ENCODE assay signal across 16 cellular contexts in genomic region chr5:19488786-19489185, GRCh38.
"Had no signal": no experiment of that assay in that cellular context is flagged by ENCODE, and none has a peak within 500 bp of the region (broad histone marks: within the 10 kb centered on the region; RNA-seq: fewer than 3 reads in every experiment).

No MANE protein-coding gene starts in this region.

- H3K9me3 ChIP-seq: gastroesophageal sphincter, psoas muscle, right lobe of liver had no signal

- H3K4me1 ChIP-seq: gastroesophageal sphincter, left lung, psoas muscle, right lobe of liver had no signal

- H3K36me3 ChIP-seq: gastroesophageal sphincter, left lung, right lobe of liver had no signal

- H3K27ac Mint-ChIP-seq: activated B cell treated with CpG ODN at 0.5 μM for 24 hours; activated CD4-positive, alpha-beta T cell treated with anti-CD3 and anti-CD28 coated beads, Interleukin-2, amount 10 ng/mL, durations not matched to agents 7 days and 5 days; activated naive CD4-positive, alpha-beta T cell treated with anti-CD3 and anti-CD28 coated beads for 36 hours; dendritic cell treated with granulocyte-macrophage colony-stimulating factor and Interleukin-4, amounts not matched to agents 40 ng/mL and 50 ng/mL, for 4 days; nephron had no signal

- H3K27ac ChIP-seq: gastroesophageal sphincter, left lung, psoas muscle, right lobe of liver had no signal

- H3K4me1 Mint-ChIP-seq: activated B cell treated with CpG ODN at 0.5 μM for 24 hours; activated CD4-positive, alpha-beta T cell treated with anti-CD3 and anti-CD28 coated beads, Interleukin-2, amount 10 ng/mL, durations not matched to agents 7 days and 5 days; nephron had no signal

- H3K4me3 Mint-ChIP-seq: activated B cell treated with CpG ODN at 0.5 μM for 24 hours; activated CD4-positive, alpha-beta T cell treated with anti-CD3 and anti-CD28 coated beads, Interleukin-2, amount 10 ng/mL, durations not matched to agents 7 days and 5 days; activated naive CD4-positive, alpha-beta T cell treated with anti-CD3 and anti-CD28 coated beads for 36 hours; dendritic cell treated with granulocyte-macrophage colony-stimulating factor and Interleukin-4, amounts not matched to agents 40 ng/mL and 50 ng/mL, for 4 days; nephron had no signal

- H3K27me3 ChIP-seq: gastroesophageal sphincter, left lung, right lobe of liver had no signal

- DNase-seq: activated B cell treated with CpG ODN at 0.5 μM for 24 hours; activated CD4-positive, alpha-beta T cell treated with anti-CD3 and anti-CD28 coated beads, Interleukin-2, amount 10 ng/mL, durations not matched to agents 7 days and 5 days; activated CD8-positive, alpha-beta memory T cell treated with anti-CD3 and anti-CD28 coated beads for 24 hours; activated naive CD4-positive, alpha-beta T cell treated with anti-CD3 and anti-CD28 coated beads for 36 hours; central memory CD4-positive, alpha-beta T cell; left lung; mesenchymal stem cell; occipital lobe; psoas muscle; right lobe of liver; stimulated activated CD4-positive, alpha-beta T cell treated with anti-CD3 and anti-CD28 coated beads, Interleukin-12 subunit alpha, Interleukin-12 subunit beta, amount 100 ng/mL, for 4 hours; stimulated activated naive CD4-positive, alpha-beta T cell; trophoblast cell had no signal

- H3K4me3 ChIP-seq: gastroesophageal sphincter, left lung, psoas muscle, right lobe of liver had no signal

- H3K27me3 Mint-ChIP-seq: activated B cell treated with CpG ODN at 0.5 μM for 24 hours; activated CD4-positive, alpha-beta T cell treated with anti-CD3 and anti-CD28 coated beads, Interleukin-2, amount 10 ng/mL, durations not matched to agents 7 days and 5 days; dendritic cell treated with granulocyte-macrophage colony-stimulating factor and Interleukin-4, amounts not matched to agents 40 ng/mL and 50 ng/mL, for 4 days had no signal

- H3K9me3 Mint-ChIP-seq: activated B cell treated with CpG ODN at 0.5 μM for 24 hours, nephron had no signal
